1 cellular context compared by ENCODE assay signal in genomic region chr20:63980806-63981728, GRCh38.
TF ChIP-seq lines count a peak whose summit lies in the region.

Gene PRPF6 (plus strand): TSS chr20:63981132. CDS start chr20:63981246, 114 bp downstream.

TF ChIP-seq in HepG2, 621 proteins besides CTCF, POLR2A, EP300 and RAD21 (continued from another document and continues in another):
- TF ChIP-seq KIAA2018 (CRISPR knock-in tag; IDR thresholded peaks at IDR 0.05; ENCODE audit: borderline replicate concordance) (no peak), MIER2 (CRISPR knock-in tag; IDR thresholded peaks at IDR 0.05) (peak; percentile 82), RBAK (CRISPR knock-in tag; IDR thresholded peaks at IDR 0.05) (peak; percentile 50; the same call in 1 of the 2 replicates), ZNF782 (CRISPR knock-in tag; IDR thresholded peaks at IDR 0.05; ENCODE audit: borderline replicate concordance) (peak; percentile 92; the same call in 1 of the 2 replicates), ZNF367 (CRISPR knock-in tag; IDR thresholded peaks at IDR 0.05; ENCODE audit: borderline replicate concordance) (no peak), ZNF446 (CRISPR knock-in tag; IDR thresholded peaks at IDR 0.05) (peak; percentile 97), ZNF280D (CRISPR knock-in tag; IDR thresholded peaks at IDR 0.05) (no peak; the same call in none of the 2 replicates), ZNF253 (CRISPR knock-in tag; IDR thresholded peaks at IDR 0.05; ENCODE audit: borderline replicate concordance) (no peak), SOX13 (IDR thresholded peaks at IDR 0.05) (peak; percentile 45; the same call in 1 of the 2 replicates), SOX13 (CRISPR knock-in tag; conservative IDR thresholded peaks at IDR 0.05 in 1 of 2, IDR thresholded peaks at IDR 0.05 in 1 of 2) (peak in 1 of 2 experiments; percentile 72; a peak in 1 of 4 replicates), FOXP1 (IDR thresholded peaks at IDR 0.05) (no peak), FOXP1 (CRISPR knock-in tag; IDR thresholded peaks at IDR 0.05) (peak; percentile 72), HOXA9 (CRISPR knock-in tag; IDR thresholded peaks at IDR 0.05; ENCODE audit: borderline replicate concordance) (peak; percentile 96), SNAPC5 (CRISPR knock-in tag; IDR thresholded peaks at IDR 0.05; ENCODE audit: borderline replicate concordance) (no peak; the same call in 1 of the 2 replicates), DBP (CRISPR knock-in tag; IDR thresholded peaks at IDR 0.05; ENCODE audit: not compliant biosample characterization) (no peak), TBP (CRISPR knock-in tag; IDR thresholded peaks at IDR 0.05) (peak; percentile 90), ZNF703 (CRISPR knock-in tag; IDR thresholded peaks at IDR 0.05; ENCODE audit: borderline replicate concordance) (no peak), HNF4A (CRISPR knock-in tag; IDR thresholded peaks at IDR 0.05) (peak; percentile 56), MXD4 (CRISPR knock-in tag; IDR thresholded peaks at IDR 0.05) (peak; percentile 97), ZNF121 (CRISPR knock-in tag; IDR thresholded peaks at IDR 0.05) (peak; percentile 78), FOXJ3 (CRISPR knock-in tag; IDR thresholded peaks at IDR 0.05; ENCODE audit: borderline replicate concordance) (0 out of 2 replicates have a peak, but pooled peaks have one; percentile 63), PPARG (CRISPR knock-in tag; conservative IDR thresholded peaks at IDR 0.05) (peak; percentile 78), ZUFSP (CRISPR knock-in tag; IDR thresholded peaks at IDR 0.05; ENCODE audit: borderline replicate concordance) (no peak), DDIT3 (CRISPR knock-in tag; IDR thresholded peaks at IDR 0.05) (no peak), ZNF713 (CRISPR knock-in tag; IDR thresholded peaks at IDR 0.05) (peak; percentile 51; the same call in 1 of the 2 replicates), TP53 (CRISPR knock-in tag; conservative IDR thresholded peaks at IDR 0.05) (peak; percentile 93), TFE3 (CRISPR knock-in tag; IDR thresholded peaks at IDR 0.05) (peak; percentile 93), BRCA1 (CRISPR knock-in tag; IDR thresholded peaks at IDR 0.05) (0 out of 2 replicates have a peak, but pooled peaks have one; percentile 83), FOXA1 (IDR thresholded peaks at IDR 0.05) (no peak), FOXA1 (CRISPR knock-in tag; IDR thresholded peaks at IDR 0.05) (peak; percentile 23; the same call in 1 of the 2 replicates), NR2F2 (IDR thresholded peaks at IDR 0.05; ENCODE audit: borderline replicate concordance, low read depth) (0 out of 2 replicates have a peak, but pooled peaks have one; percentile 11), ZNF557 (CRISPR knock-in tag; IDR thresholded peaks at IDR 0.05) (peak; percentile 96; the same call in 1 of the 2 replicates), GZF1 (CRISPR knock-in tag; IDR thresholded peaks at IDR 0.05) (peak; percentile 91), ZNF644 (CRISPR knock-in tag; IDR thresholded peaks at IDR 0.05; ENCODE audit: low read depth) (0 out of 2 replicates have a peak, but pooled peaks have one; percentile 6), EZH2 (conservative IDR thresholded peaks at IDR 0.05; ENCODE audit: low read depth, low read length) (no peak), NR3C1 (CRISPR knock-in tag; IDR thresholded peaks at IDR 0.05) (0 out of 2 replicates have a peak, but pooled peaks have one; percentile 41), ZGPAT (CRISPR knock-in tag; IDR thresholded peaks at IDR 0.05) (peak; percentile 99), KLF11 (CRISPR knock-in tag; IDR thresholded peaks at IDR 0.05) (peak; percentile 96), PLRG1 (conservative IDR thresholded peaks at IDR 0.05) (no peak), NR2C2 (CRISPR knock-in tag; IDR thresholded peaks at IDR 0.05; ENCODE audit: borderline replicate concordance) (peak; percentile 100), ZNF441 (CRISPR knock-in tag; IDR thresholded peaks at IDR 0.05; ENCODE audit: borderline replicate concordance) (peak; percentile 88; the same call in 1 of the 2 replicates), SKIL (CRISPR knock-in tag; IDR thresholded peaks at IDR 0.05; ENCODE audit: borderline replicate concordance) (peak; percentile 69)
